ENCODE assay signal across 16 cellular contexts in genomic region chr7:46934198-46934825, GRCh38.
DNase-seq lines count a peak whose midpoint lies in the region; ATAC-seq and TF ChIP-seq lines count a peak whose summit lies in the region.
"Had no signal": no experiment of that assay in that cellular context is flagged by ENCODE, and none has a peak within 500 bp of the region (broad histone marks: within the 10 kb centered on the region; RNA-seq: fewer than 3 reads in every experiment).

No MANE protein-coding gene starts in this region.

- H3K27me3 Mint-ChIP-seq in activated CD4-positive, alpha-beta memory T cell treated with anti-CD3 and anti-CD28 coated beads for 36 hours, result no peaks in the 10 kb centered on the region

- no peaks in the 10 kb centered on the region for H3K36me3 Mint-ChIP-seq in activated CD4-positive, alpha-beta memory T cell treated with anti-CD3 and anti-CD28 coated beads for 36 hours

- TF ChIP-seq CTCF in AG04450 (IDR thresholded peaks at IDR 0.05; ENCODE audit: low read depth, low read length) (no peak), VCaP (conservative IDR thresholded peaks at IDR 0.05) (no peak), fibroblast of villous mesenchyme (IDR thresholded peaks at IDR 0.05; ENCODE audit: insufficient read depth, low read depth, low read length) (no peak)

- no peaks in the 10 kb centered on the region for H3K9me3 Mint-ChIP-seq in activated CD4-positive, alpha-beta memory T cell treated with anti-CD3 and anti-CD28 coated beads for 36 hours

- H3K9me3 ChIP-seq in AG04450 (ENCODE audit: control insufficient read depth, insufficient read depth, low read length), result no peaks in the 10 kb centered on the region
- H3K9me3 ChIP-seq: ovary, SJSA1, stomach had no signal

- CTCF ChIA-PET in AG04450 (lab: Charles Lee), result interaction anchor here (2.2 to 2.5 kb wide), 2 partner anchors 25 to 1012 kb away, joined by 6 to 11 read pairs; partner anchors contain the start of gene IGFBP3
- CTCF ChIA-PET in activated CD4-positive, alpha-beta memory T cell treated with anti-CD3 and anti-CD28 coated beads for 36 hours (lab: Charles Lee), result interaction anchor here (0.8 kb wide), 1 partner anchor 154 kb away, joined by 3 read pairs; no protein-coding TSS in a partner anchor

- no peak overlapping the region for H3K27ac Mint-ChIP-seq in activated CD4-positive, alpha-beta memory T cell treated with anti-CD3 and anti-CD28 coated beads for 36 hours

- H3K4me1 Mint-ChIP-seq in activated CD4-positive, alpha-beta memory T cell treated with anti-CD3 and anti-CD28 coated beads for 36 hours (ENCODE audit: low read depth), result no peaks in the 10 kb centered on the region

- H3K27ac ChIP-seq in AG04450 (ENCODE audit: low read depth, low read length) (no peak overlapping the region), VCaP (peak overlapping the region; percentile 82; the same call in 1 of the 2 replicates)
- H3K27ac ChIP-seq: ovary, SJSA1 had no signal

- H3K4me3 Mint-ChIP-seq in activated CD4-positive, alpha-beta memory T cell treated with anti-CD3 and anti-CD28 coated beads for 36 hours, result no peak overlapping the region

- POLR2A ChIA-PET in AG04450 (lab: Yijun Ruan, JAX), result no interaction called here
- POLR2A ChIA-PET in activated CD4-positive, alpha-beta memory T cell treated with anti-CD3 and anti-CD28 coated beads for 36 hours (lab: Charles Lee), result no interaction called here

- intact Hi-C loops in activated CD4-positive, alpha-beta memory T cell treated with anti-CD3 and anti-CD28 coated beads for 36 hours (cut with micrococcal nuclease), result no loop called here

- no peaks in the 10 kb centered on the region for H3K27me3 ChIP-seq in AG04450 (ENCODE audit: control insufficient read depth, insufficient read depth, low read length)
- H3K27me3 ChIP-seq: ovary, SJSA1, stomach had no signal

- H3K4me3 ChIP-seq in AG04450 (ENCODE audit: low read depth, low read length), result no peak overlapping the region
- H3K4me3 ChIP-seq in fibroblast of villous mesenchyme (ENCODE audit: low read depth, low read length), result no peak overlapping the region
- H3K4me3 ChIP-seq: ovary, SJSA1, stomach had no signal

- DNase-seq in AG04450 (ENCODE audit: low read depth, low spot score) (peak; percentile 23), LHCN-M2 (ENCODE audit: low read depth) (peak; percentile 87), fibroblast of villous mesenchyme (ENCODE audit: low read depth) (peak; percentile 56), NCI-H2107 treated with DMSO at 0.1 percent for 48 hours (lab: John Stamatoyannopoulos, UW; ENCODE audit: unreplicated experiment) (no peak), NCI-H128 (lab: John Stamatoyannopoulos, UW; ENCODE audit: unreplicated experiment) (no peak)
- no peak for DNase-seq in activated CD4-positive, alpha-beta memory T cell treated with anti-CD3 and anti-CD28 coated beads for 36 hours
- DNase-seq: activated effector memory CD4-positive, alpha-beta T cell treated with Interleukin-2 at 50 U/mL for 16 hours; effector memory CD4-positive, alpha-beta T cell; KBM-7; NCI-H187; ovary; small intestine; stomach had no signal

- ATAC-seq in GM19328 (IDR thresholded peaks at IDR 0.05; ENCODE audit: unreplicated experiment), result no peak

Comparison
In these comparisons a context has a peak if more than half of its experiments do, and no peak if none do; other contexts are left out.
1. DNase-seq: peak in AG04450 (single experiment), LHCN-M2 (single experiment) and fibroblast of villous mesenchyme (single experiment); none in NCI-H2107 treated with DMSO at 0.1 percent for 48 hours (single experiment), activated CD4-positive, alpha-beta memory T cell treated with anti-CD3 and anti-CD28 coated beads for 36 hours (single experiment) and NCI-H128 (single experiment).